ENCODE assay signal across 7 cellular contexts in the genomic region with DNA sequence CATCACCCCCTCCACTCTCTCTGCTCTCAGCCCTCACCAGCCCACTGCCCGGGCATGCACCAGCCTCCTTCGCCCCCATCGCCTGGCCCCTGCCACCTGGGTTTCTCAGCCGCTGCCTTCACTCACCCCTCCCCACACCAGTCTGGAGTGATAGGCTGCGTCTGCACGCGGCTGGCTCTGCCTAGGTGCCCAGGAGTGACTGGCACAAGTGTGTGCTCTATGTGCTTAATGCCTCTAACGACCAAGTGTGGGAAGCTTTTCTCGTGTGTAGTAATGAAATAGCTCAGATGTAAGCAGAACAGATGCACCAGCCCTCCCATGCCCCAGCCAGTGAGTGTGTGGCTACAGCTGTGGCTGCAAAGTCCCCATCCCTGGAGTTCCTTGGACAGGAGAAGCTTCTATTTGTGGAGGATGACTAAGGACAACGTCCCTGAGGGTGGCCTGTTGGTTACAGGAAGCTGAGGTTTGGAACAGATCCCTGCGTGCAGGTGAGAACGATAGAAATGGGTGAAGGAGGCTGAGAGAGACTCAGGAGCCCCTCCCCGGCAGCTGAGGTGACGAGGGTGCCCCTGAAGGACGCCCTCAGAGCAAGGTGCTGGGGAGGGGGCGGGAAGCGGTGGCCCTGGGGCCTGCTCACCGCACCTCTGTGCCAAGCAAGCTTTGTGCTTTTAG. TPM values are rescaled to one million over a fixed set of nuclear protein-coding genes. Genes with fewer than 3 reads are reported as not detected.
DNase-seq lines count a peak whose midpoint lies in the region; ATAC-seq and TF ChIP-seq lines count a peak whose summit lies in the region.

No MANE protein-coding gene starts in this region.

- peaks cover 26 to 34% of the 10 kb centered on the region in 2 donors for H3K4me1 ChIP-seq in adrenal gland (replicated peaks in 1 of 2)
- peaks cover 5% of the 10 kb centered on the region for H3K4me1 ChIP-seq in parathyroid adenoma
- H3K4me1 ChIP-seq in osteoblast (ENCODE audit: insufficient read depth, low read length): peaks cover 5% of the 10 kb centered on the region

- 31 to 38% (median 34%) methylated on average over 11 to 18 of the region's 18 CpGs for WGBS in adrenal gland, 4 donors

- H3K4me3 ChIP-seq in adrenal gland: no peak overlapping the region
- H3K4me3 ChIP-seq in parathyroid adenoma (ENCODE audit: low read depth, low read length): no peak overlapping the region
- no peak overlapping the region for H3K4me3 ChIP-seq in osteoblast (ENCODE audit: insufficient read depth, low read length)

- H3K27ac ChIP-seq in adrenal gland (peak overlapping the region in 4 of 5 donors; percentile 38 to 83 (median 68)), parathyroid adenoma (peak overlapping the region; percentile 24), osteoblast (ENCODE audit: low read depth, low read length) (no peak overlapping the region)

- H3K27me3 ChIP-seq in adrenal gland (no peaks in the 10 kb centered on the region), parathyroid adenoma (ENCODE audit: control insufficient read depth, insufficient read depth, low read length) (no peaks in the 10 kb centered on the region), osteoblast (ENCODE audit: insufficient read depth, low read length) (no peaks in the 10 kb centered on the region)

- no peak overlapping the region for H2AFZ ChIP-seq in parathyroid adenoma
- no peak overlapping the region for H2AFZ ChIP-seq in osteoblast (ENCODE audit: low read length)

- H3K36me3 ChIP-seq in adrenal gland (replicated peaks in 1 of 2) (no peaks in the 10 kb centered on the region), parathyroid adenoma (ENCODE audit: control insufficient read depth, insufficient read depth, low read length) (no peaks in the 10 kb centered on the region), osteoblast (ENCODE audit: insufficient read depth, low read length) (no peaks in the 10 kb centered on the region)

- TF ChIP-seq CTCF in adrenal gland (IDR thresholded peaks at IDR 0.05) (no peak), parathyroid adenoma (IDR thresholded peaks at IDR 0.05) (no peak), osteoblast (IDR thresholded peaks at IDR 0.05; ENCODE audit: extremely low read depth, low read depth, low read length) (no peak)

- TF ChIP-seq POLR2A in adrenal gland (IDR thresholded peaks at IDR 0.05): peak; percentile 16 to 65

- no peak overlapping the region for H3K9ac ChIP-seq in parathyroid adenoma

- DNase-seq in MV-4-11 (lab: John Stamatoyannopoulos, UW): peak; percentile 23
- DNase-seq in adrenal gland: peak; percentile 56 to 84 (median 76)
- DNase-seq in osteoblast (ENCODE audit: insufficient read length, low spot score, missing footprints): no peak
- DNase-seq in SKM-1 (lab: John Stamatoyannopoulos, UW; ENCODE audit: unreplicated experiment): no peak

- peaks cover 21% of the 10 kb centered on the region for H4K20me1 ChIP-seq in osteoblast (ENCODE audit: insufficient read depth, low read length)

- H3K9me3 ChIP-seq in adrenal gland (replicated peaks in 1 of 3) (no peaks in the 10 kb centered on the region), parathyroid adenoma (ENCODE audit: control insufficient read depth, low read length) (no peaks in the 10 kb centered on the region), osteoblast (ENCODE audit: low read depth, low read length) (no peaks in the 10 kb centered on the region)

- peak; percentile 47 for ATAC-seq in GM19463 (IDR thresholded peaks at IDR 0.05; ENCODE audit: unreplicated experiment)
- ATAC-seq in GM18861 (IDR thresholded peaks at IDR 0.05; ENCODE audit: unreplicated experiment): no peak

- intact Hi-C loops in adrenal gland (cut with DNase I): no loop called here

- H3K79me2 ChIP-seq in parathyroid adenoma (peaks cover 4% of the 10 kb centered on the region), osteoblast (ENCODE audit: insufficient read depth, low read length) (no peaks in the 10 kb centered on the region)

- H3K4me2 ChIP-seq in parathyroid adenoma (ENCODE audit: low read length) (no peak overlapping the region), osteoblast (ENCODE audit: insufficient read depth, low read length) (no peak overlapping the region)

RNA-seq across cellular contexts. Expression of gene ATP11A, which starts 35.6 kb away (rescaled TPM):
- 10 to 100 TPM; 25.6 to 94.1 (median 44.8) TPM for total RNA-seq in adrenal gland
- 10 to 100 TPM in 2 of 3 donors, 1 to 10 TPM in 1; 6.0 to 24.7 (median 11.4) TPM for polyA plus RNA-seq in adrenal gland
- total RNA-seq in osteoblast: 7.6 and 7.7 TPM in 2 replicates

Comparison
In these comparisons a context has a peak if more than half of its experiments do, and no peak if none do; other contexts are left out.
1. DNase-seq: peak in MV-4-11 (single experiment) and adrenal gland (7 of 7); none in osteoblast (single experiment) and SKM-1 (single experiment).